In the genomic region with DNA sequence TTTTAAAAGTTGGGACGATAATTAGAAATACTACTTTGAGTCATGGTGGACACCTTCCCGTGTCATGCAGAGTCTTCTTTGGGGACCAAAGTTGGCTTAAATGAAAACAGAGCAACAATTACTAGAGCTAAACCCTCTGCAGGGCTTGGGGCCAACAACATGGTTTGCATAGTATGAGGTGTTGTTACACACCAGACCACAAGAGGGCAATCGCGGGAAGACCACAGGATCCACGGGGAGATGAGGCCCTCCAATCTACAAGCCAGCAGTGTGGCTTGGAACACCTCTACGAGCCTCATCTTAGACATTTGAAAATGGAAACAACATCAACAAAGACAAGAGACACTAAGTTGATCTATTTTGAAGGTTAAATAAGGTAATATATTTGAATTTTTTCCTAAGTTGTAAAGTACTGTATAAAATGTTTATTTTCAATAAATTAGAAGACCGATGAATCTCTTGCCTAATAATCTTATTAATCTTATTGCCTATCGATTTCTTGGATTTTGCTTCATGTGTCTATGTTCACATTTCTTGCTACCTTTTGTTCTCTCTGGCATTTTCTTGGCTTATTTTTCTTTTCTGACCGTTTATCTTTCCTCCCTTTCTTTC, we compare ENCODE assay signal across 7 cellular contexts. TPM values are rescaled to one million over a fixed set of nuclear protein-coding genes. Genes with fewer than 3 reads are reported as not detected.
A peak's percentile ranks its signal among the peaks of the same experiment; 100 is the strongest.
DNase-seq lines count a peak whose midpoint lies in the region; ATAC-seq, FAIRE-seq and TF ChIP-seq lines count a peak whose summit lies in the region.

No MANE protein-coding gene starts in this region.

- no peak overlapping the region for H3K4me3 Mint-ChIP-seq in activated T-helper 1 cell treated with anti-CD3 and anti-CD28 coated beads, Interleukin-12 subunit alpha, Interleukin-12 subunit beta, Interleukin-2, Interleukin-4 antibody, amounts not matched to agents 30 ng/mL and 10 ng/mL and 1 ng/mL, durations not matched to agents 14 hours and 24 hours and 36 hours

- no peaks in the 10 kb centered on the region for H3K36me3 Mint-ChIP-seq in activated T-helper 1 cell treated with anti-CD3 and anti-CD28 coated beads, Interleukin-12 subunit alpha, Interleukin-12 subunit beta, Interleukin-2, Interleukin-4 antibody, amounts not matched to agents 30 ng/mL and 10 ng/mL and 1 ng/mL, durations not matched to agents 14 hours and 24 hours and 36 hours (ENCODE audit: low read depth)

- H3K27ac Mint-ChIP-seq in activated T-helper 1 cell treated with anti-CD3 and anti-CD28 coated beads, Interleukin-12 subunit alpha, Interleukin-12 subunit beta, Interleukin-2, Interleukin-4 antibody, amounts not matched to agents 30 ng/mL and 10 ng/mL and 1 ng/mL, durations not matched to agents 14 hours and 24 hours and 36 hours: no peak overlapping the region

- H3K4me1 ChIP-seq in IMR-90 (ENCODE audit: control insufficient read depth, insufficient read depth, low read length): no peaks in the 10 kb centered on the region
- no peaks in the 10 kb centered on the region for H3K4me1 ChIP-seq in pancreas
- H3K4me1 ChIP-seq in transverse colon: no peaks in the 10 kb centered on the region

- no peaks in the 10 kb centered on the region for H3K4me1 Mint-ChIP-seq in activated T-helper 1 cell treated with anti-CD3 and anti-CD28 coated beads, Interleukin-12 subunit alpha, Interleukin-12 subunit beta, Interleukin-2, Interleukin-4 antibody, amounts not matched to agents 30 ng/mL and 10 ng/mL and 1 ng/mL, durations not matched to agents 14 hours and 24 hours and 36 hours (ENCODE audit: low read depth)

- no peak overlapping the region for H3K18ac ChIP-seq in IMR-90 (ENCODE audit: low read depth, low read length)

- H2BK15ac ChIP-seq in IMR-90 (ENCODE audit: low read depth, low read length): no peak overlapping the region

- no peak overlapping the region for H3K14ac ChIP-seq in IMR-90 (replicated peaks; ENCODE audit: low read depth, low read length)

- H3K27me3 Mint-ChIP-seq in activated T-helper 1 cell treated with anti-CD3 and anti-CD28 coated beads, Interleukin-12 subunit alpha, Interleukin-12 subunit beta, Interleukin-2, Interleukin-4 antibody, amounts not matched to agents 30 ng/mL and 10 ng/mL and 1 ng/mL, durations not matched to agents 14 hours and 24 hours and 36 hours (ENCODE audit: insufficient read depth): peaks cover 2% of the 10 kb centered on the region

- H3K4ac ChIP-seq in IMR-90 (ENCODE audit: low read depth, low read length): no peak overlapping the region

- TF ChIP-seq EP300 in transverse colon (IDR thresholded peaks at IDR 0.05; ENCODE audit: low read depth): no peak

- no peak overlapping the region for H3K56ac ChIP-seq in IMR-90 (ENCODE audit: extremely low read depth, insufficient read depth, low read length)

- CTCF ChIA-PET in IMR-90 (lab: Yijun Ruan, JAX): interaction anchor here (1.0 kb wide), 1 partner anchor 14 kb away, joined by 3 read pairs; no protein-coding TSS in a partner anchor

- no peak overlapping the region for H3K23ac ChIP-seq in IMR-90 (ENCODE audit: low read depth, low read length)

- H2BK120ac ChIP-seq in IMR-90 (ENCODE audit: low read depth, low read length): no peak overlapping the region

- WGBS in IMR-90 (ENCODE audit: extremely low coverage in 2 of 2, insufficient read length in 1 of 2), 2 experiments: no CpG with 5 or more reads among the region's 9 CpGs
- 26 to 30% methylated on average over 9 of the region's 9 CpGs for WGBS in pancreas, 2 donors
- 33 to 36% methylated on average over 9 of the region's 9 CpGs for WGBS in transverse colon (ENCODE audit: low coverage in 1 of 2), 2 donors

- H3K9me1 ChIP-seq in IMR-90 (ENCODE audit: insufficient read depth, low read length): no peaks in the 10 kb centered on the region

- H3K27ac ChIP-seq in IMR-90 (ENCODE audit: insufficient read depth, low read length): no peak overlapping the region
- H3K27ac ChIP-seq in pancreas: no peak overlapping the region
- H3K27ac ChIP-seq in transverse colon: no peak overlapping the region

- no TSS peak for BruUV-seq in IMR-90 (replicated peaks; lab: Mats Ljungman, UMichigan)

- no peak overlapping the region for H2AK5ac ChIP-seq in IMR-90 (ENCODE audit: low read depth, low read length)

- H3K9me3 Mint-ChIP-seq in activated T-helper 1 cell treated with anti-CD3 and anti-CD28 coated beads, Interleukin-12 subunit alpha, Interleukin-12 subunit beta, Interleukin-2, Interleukin-4 antibody, amounts not matched to agents 30 ng/mL and 10 ng/mL and 1 ng/mL, durations not matched to agents 14 hours and 24 hours and 36 hours: no peaks in the 10 kb centered on the region

- H3K9me3 ChIP-seq in IMR-90 (ENCODE audit: control insufficient read depth, insufficient read depth, low read length): no peaks in the 10 kb centered on the region
- H3K9me3 ChIP-seq in pancreas: no peaks in the 10 kb centered on the region
- H3K9me3 ChIP-seq in transverse colon: no peaks in the 10 kb centered on the region

- no peaks in the 10 kb centered on the region for H4K20me1 ChIP-seq in IMR-90 (ENCODE audit: insufficient read depth, low read length)

- no peak overlapping the region for H2BK5ac ChIP-seq in IMR-90 (ENCODE audit: low read depth, low read length, poor library complexity, severe bottlenecking)

- H2AK9ac ChIP-seq in IMR-90 (replicated peaks; ENCODE audit: low read depth, low read length, poor library complexity): no peak overlapping the region

- no peak overlapping the region for H4K91ac ChIP-seq in IMR-90 (ENCODE audit: insufficient read depth, low read depth, low read length)

- POLR2A ChIA-PET in IMR-90 (lab: Charles Lee; ENCODE audit: unreplicated experiment): no interaction called here

- DNase-seq in IMR-90: peak; percentile 51
- peak; percentile 67 for DNase-seq in RKO (ENCODE audit: low spot score)
- DNase-seq in activated T-helper 1 cell treated with anti-CD3 and anti-CD28 coated beads, Interleukin-12 subunit alpha, Interleukin-12 subunit beta, Interleukin-2, Interleukin-4 antibody, amounts not matched to agents 30 ng/mL and 10 ng/mL and 1 ng/mL, durations not matched to agents 14 hours and 24 hours and 36 hours (ENCODE audit: low spot score): peak; percentile 23
- DNase-seq in foreskin melanocyte: peak; percentile 30
- DNase-seq in pancreas: peak; percentile 45 to 75 (median 66)
- peak; percentile 60 for DNase-seq in transverse colon

- intact Hi-C loops in IMR-90 (cut with micrococcal nuclease): loop anchor here (1.0 to 2.0 kb wide), 2 partner anchors 353 to 359 kb away; no protein-coding TSS in a partner anchor
- intact Hi-C loops in activated T-helper 1 cell treated with anti-CD3 and anti-CD28 coated beads, Interleukin-12 subunit alpha, Interleukin-12 subunit beta, Interleukin-2, Interleukin-4 antibody, amounts not matched to agents 30 ng/mL and 10 ng/mL and 1 ng/mL, durations not matched to agents 14 hours and 24 hours and 36 hours (cut with micrococcal nuclease): loop anchor here (1.0 to 5.0 kb wide), 3 partner anchors 57 to 407 kb away; no protein-coding TSS in a partner anchor
- intact Hi-C loops in pancreas (cut with DNase I): no loop called here
- intact Hi-C loops in transverse colon (cut with DNase I; ENCODE audit: low total_unique reads): no loop called here

- no peak overlapping the region for H3K9ac ChIP-seq in IMR-90 (ENCODE audit: low read depth, low read length)

- H3K36me3 ChIP-seq in IMR-90 (ENCODE audit: control insufficient read depth, insufficient read depth, low read length): no peaks in the 10 kb centered on the region
- H3K36me3 ChIP-seq in pancreas: no peaks in the 10 kb centered on the region
- H3K36me3 ChIP-seq in transverse colon: no peaks in the 10 kb centered on the region

- ATAC-seq in IMR-90 (ENCODE audit: low read depth): peak; percentile 90
- ATAC-seq in pancreas: peak; percentile 56 to 93 (median 89)

- FAIRE-seq in pancreas (lab: Jason Lieb, UNC): no peak

- TF ChIP-seq CTCF in GM12874 (IDR thresholded peaks at IDR 0.05; ENCODE audit: insufficient read depth, low read depth, low read length): peak; percentile 82
- peak; percentile 67 for TF ChIP-seq CTCF in IMR-90 (conservative IDR thresholded peaks at IDR 0.05; ENCODE audit: low read depth, low read length)
- TF ChIP-seq CTCF in pancreas (IDR thresholded peaks at IDR 0.05): peak; percentile 46 to 68 (median 60)
- TF ChIP-seq CTCF in transverse colon (IDR thresholded peaks at IDR 0.05): peak; percentile 58 to 78 (median 73)

- dilution Hi-C loops in IMR-90 (cut with HindIII; ENCODE audit: low sequenced_read_pairs, unreplicated experiment): no loop called here

- in situ Hi-C loops in IMR-90 (cut with MboI; ENCODE audit: low sequenced_read_pairs): loop anchor here (5.0 kb wide), 1 partner anchor 357 kb away; no protein-coding TSS in a partner anchor
- in situ Hi-C loops in transverse colon (cut with MboI; ENCODE audit: low pct_ligation_motif_present in 1 of 4, low pct_unique_long_range_greater_than_20kb in 1 of 4, low sequenced_read_pairs in 3 of 4): loop anchor here in 1 of 4 donors (25.0 kb wide), 1 partner anchor 342 kb away; a partner anchor contains a TSS

- no peak overlapping the region for H4K5ac ChIP-seq in IMR-90 (ENCODE audit: low read depth, low read length)

- TF ChIP-seq RAD21 in IMR-90 (IDR thresholded peaks at IDR 0.05; ENCODE audit: low read length): peak; percentile 55

- H3K79me1 ChIP-seq in IMR-90 (ENCODE audit: low read depth in 1 of 2, low read length in 2 of 2): no peaks in the 10 kb centered on the region

- H4K8ac ChIP-seq in IMR-90 (ENCODE audit: low read depth in 2 of 2, low read length in 2 of 2): no peak overlapping the region

- H2AFZ ChIP-seq in IMR-90 (replicated peaks; ENCODE audit: low read length, poor library complexity): no peak overlapping the region

- H3K4me3 ChIP-seq in IMR-90 (ENCODE audit: insufficient read depth, low read depth, low read length): no peak overlapping the region
- no peak overlapping the region for H3K4me3 ChIP-seq in pancreas
- no peak overlapping the region for H3K4me3 ChIP-seq in transverse colon

- no peak overlapping the region for H3K4me2 ChIP-seq in IMR-90 (ENCODE audit: low read depth, low read length)

- H3K27me3 ChIP-seq in IMR-90 (ENCODE audit: control insufficient read depth, insufficient read depth, low read length) (no peaks in the 10 kb centered on the region), pancreas (no peaks in the 10 kb centered on the region), transverse colon (no peaks in the 10 kb centered on the region)

- TF ChIP-seq POLR2A in IMR-90 (IDR thresholded peaks at IDR 0.05; ENCODE audit: low read depth, low read length): no peak
- TF ChIP-seq POLR2A in transverse colon (IDR thresholded peaks at IDR 0.05): no peak

- H2BK20ac ChIP-seq in IMR-90 (ENCODE audit: low read depth, low read length): no peak overlapping the region

RNA-seq across cellular contexts. Expression of a gene that starts 8.2 kb away (rescaled TPM):
- total RNA-seq in IMR-90 (2012; rRNA removed) (not detected in 2 replicates), pancreas (not detected), transverse colon (not detected)
- polyA plus RNA-seq in IMR-90 (2012; rRNA removed) (not detected in 2 replicates), pancreas (not detected)
- polyA plus RNA-seq in IMR-90 (2012; cell fraction: cytosol; rRNA removed): not detected in 2 replicates
- polyA plus RNA-seq in IMR-90 (2012; cell fraction: nucleus; rRNA removed; ENCODE audit: low replicate concordance): not detected in 2 replicates
- not detected in 2 replicates for total RNA-seq in activated T-helper 1 cell treated with anti-CD3 and anti-CD28 coated beads, Interleukin-12 subunit alpha, Interleukin-12 subunit beta, Interleukin-2, Interleukin-4 antibody, amounts not matched to agents 30 ng/mL and 10 ng/mL and 1 ng/mL, durations not matched to agents 14 hours and 24 hours and 36 hours

RNA-seq across cellular contexts. Expression of a gene that starts 10.1 kb away (rescaled TPM):
- total RNA-seq in IMR-90 (2012; rRNA removed): not detected in 2 replicates
- not detected in 2 replicates for polyA plus RNA-seq in IMR-90 (2012; rRNA removed)
- not detected in 2 replicates for polyA plus RNA-seq in IMR-90 (2012; cell fraction: cytosol; rRNA removed)
- polyA plus RNA-seq in IMR-90 (2012; cell fraction: nucleus; rRNA removed; ENCODE audit: low replicate concordance): not detected in 2 replicates
- not detected in 2 replicates for total RNA-seq in activated T-helper 1 cell treated with anti-CD3 and anti-CD28 coated beads, Interleukin-12 subunit alpha, Interleukin-12 subunit beta, Interleukin-2, Interleukin-4 antibody, amounts not matched to agents 30 ng/mL and 10 ng/mL and 1 ng/mL, durations not matched to agents 14 hours and 24 hours and 36 hours
- total RNA-seq in pancreas: not detected
- not detected for polyA plus RNA-seq in pancreas
- total RNA-seq in transverse colon: not detected

RNA-seq across cellular contexts. Expression of a gene that starts 27.3 kb away (rescaled TPM):
- total RNA-seq in IMR-90 (2012; rRNA removed) (not detected in 2 replicates), pancreas (not detected), transverse colon (not detected)
- polyA plus RNA-seq in IMR-90 (2012; rRNA removed) (not detected in 2 replicates), pancreas (not detected)
- not detected in 2 replicates for polyA plus RNA-seq in IMR-90 (2012; cell fraction: cytosol; rRNA removed)
- polyA plus RNA-seq in IMR-90 (2012; cell fraction: nucleus; rRNA removed; ENCODE audit: low replicate concordance): not detected in 2 replicates
- not detected in 2 replicates for total RNA-seq in activated T-helper 1 cell treated with anti-CD3 and anti-CD28 coated beads, Interleukin-12 subunit alpha, Interleukin-12 subunit beta, Interleukin-2, Interleukin-4 antibody, amounts not matched to agents 30 ng/mL and 10 ng/mL and 1 ng/mL, durations not matched to agents 14 hours and 24 hours and 36 hours

RNA-seq across cellular contexts. Expression of a gene that starts 38.4 kb away (rescaled TPM):
- total RNA-seq in IMR-90 (2012; rRNA removed) (not detected in 2 replicates), pancreas (not detected), transverse colon (not detected)
- polyA plus RNA-seq in IMR-90 (2012; rRNA removed) (not detected in 2 replicates), pancreas (under 1 TPM in 1 of 2 donors, not detected in 1; 0.02 TPM)
- polyA plus RNA-seq in IMR-90 (2012; cell fraction: cytosol; rRNA removed): not detected in 2 replicates
- not detected in 2 replicates for polyA plus RNA-seq in IMR-90 (2012; cell fraction: nucleus; rRNA removed; ENCODE audit: low replicate concordance)
- total RNA-seq in activated T-helper 1 cell treated with anti-CD3 and anti-CD28 coated beads, Interleukin-12 subunit alpha, Interleukin-12 subunit beta, Interleukin-2, Interleukin-4 antibody, amounts not matched to agents 30 ng/mL and 10 ng/mL and 1 ng/mL, durations not matched to agents 14 hours and 24 hours and 36 hours: not detected in 2 replicates

RNA-seq across cellular contexts. Expression of a gene that starts 42.6 kb away (rescaled TPM):
- total RNA-seq in IMR-90 (2012; rRNA removed) (not detected in 2 replicates), pancreas (not detected), transverse colon (not detected)
- polyA plus RNA-seq in IMR-90 (2012; rRNA removed) (not detected in 2 replicates), pancreas (not detected)
- not detected in 2 replicates for polyA plus RNA-seq in IMR-90 (2012; cell fraction: cytosol; rRNA removed)
- not detected in 2 replicates for polyA plus RNA-seq in IMR-90 (2012; cell fraction: nucleus; rRNA removed; ENCODE audit: low replicate concordance)
- total RNA-seq in activated T-helper 1 cell treated with anti-CD3 and anti-CD28 coated beads, Interleukin-12 subunit alpha, Interleukin-12 subunit beta, Interleukin-2, Interleukin-4 antibody, amounts not matched to agents 30 ng/mL and 10 ng/mL and 1 ng/mL, durations not matched to agents 14 hours and 24 hours and 36 hours: not detected in 2 replicates

Comparison
In these comparisons a context has a peak if more than half of its experiments do, and no peak if none do; other contexts are left out.
1. intact Hi-C loops: an anchor here in IMR-90 (1.0 to 2.0 kb wide) and activated T-helper 1 cell treated with anti-CD3 and anti-CD28 coated beads, Interleukin-12 subunit alpha, Interleukin-12 subunit beta, Interleukin-2, Interleukin-4 antibody, amounts not matched to agents 30 ng/mL and 10 ng/mL and 1 ng/mL, durations not matched to agents 14 hours and 24 hours and 36 hours (1.0 to 5.0 kb wide); none called in pancreas and transverse colon.